8 cellular contexts compared by ENCODE assay signal in the genomic region with DNA sequence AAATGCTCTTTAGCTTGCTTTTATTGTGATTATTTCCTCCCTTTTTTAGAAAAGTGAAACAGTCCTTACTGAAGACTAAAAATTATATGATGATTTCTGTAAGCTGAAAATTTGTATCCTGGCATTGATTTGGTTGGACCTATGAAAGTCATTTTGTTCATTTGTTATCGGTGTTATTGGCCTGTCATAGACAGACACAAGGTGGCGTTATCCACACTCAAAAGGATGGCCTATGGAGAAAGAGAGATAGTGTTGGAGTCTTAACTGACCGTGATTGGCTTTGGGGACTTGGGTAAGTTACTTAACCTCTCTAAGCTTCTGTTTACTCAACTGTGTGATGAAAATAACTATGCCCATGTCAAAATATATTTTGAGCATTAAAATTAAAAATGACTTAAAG.
DNase-seq lines count a peak whose midpoint lies in the region; ATAC-seq, FAIRE-seq and TF ChIP-seq lines count a peak whose summit lies in the region.

No MANE protein-coding gene starts in this region.

- H3K27me3 ChIP-seq in SU-DHL-6 (ENCODE audit: low read length) (no peaks in the 10 kb centered on the region), keratinocyte (ENCODE audit: control insufficient read depth, extremely low read depth, insufficient read depth, low read length) (no peaks in the 10 kb centered on the region), stomach (no peaks in the 10 kb centered on the region)

- H3K36me3 ChIP-seq in SU-DHL-6 (ENCODE audit: low read length) (no peaks in the 10 kb centered on the region), keratinocyte (ENCODE audit: control insufficient read depth in 2 of 2, extremely low read depth in 1 of 2, insufficient read depth in 2 of 2, low read length in 2 of 2) (no peaks in the 10 kb centered on the region), stomach (no peaks in the 10 kb centered on the region)

- H3K4me1 ChIP-seq in keratinocyte (ENCODE audit: control insufficient read depth, extremely low read depth, insufficient read depth, low read length) (no peaks in the 10 kb centered on the region), stomach (no peaks in the 10 kb centered on the region)

- no peak overlapping the region for H3K4me2 ChIP-seq in SU-DHL-6 (ENCODE audit: low read depth, low read length, poor library complexity, severe bottlenecking)
- no peak overlapping the region for H3K4me2 ChIP-seq in keratinocyte (ENCODE audit: control insufficient read depth, extremely low read depth, insufficient read depth, low read depth, low read length)

- ATAC-seq in GM21367 (IDR thresholded peaks at IDR 0.05; ENCODE audit: unreplicated experiment) (peak; percentile 67), HG02852 (IDR thresholded peaks at IDR 0.05; ENCODE audit: unreplicated experiment) (no peak)

- H3K4me3 ChIP-seq in LNCaP clone FGC (ENCODE audit: low read depth, low read length) (no peak overlapping the region), SU-DHL-6 (ENCODE audit: insufficient read depth, low read length, poor library complexity, severe bottlenecking) (no peak overlapping the region), keratinocyte (ENCODE audit: control insufficient read depth in 2 of 3, extremely low read depth in 1 of 3, insufficient read depth in 2 of 3, low read depth in 1 of 3, low read length in 3 of 3) (no peak overlapping the region), stomach (no peak overlapping the region)

- FAIRE-seq in keratinocyte (lab: Jason Lieb, UNC), result no peak

- H3K27ac ChIP-seq in SU-DHL-6 (ENCODE audit: low read depth, low read length) (no peak overlapping the region), keratinocyte (ENCODE audit: control insufficient read depth, insufficient read depth, low read length) (no peak overlapping the region), stomach (no peak overlapping the region)

- TF ChIP-seq CTCF in LNCaP clone FGC (IDR thresholded peaks at IDR 0.05; ENCODE audit: control insufficient read depth, extremely low read depth, insufficient read depth) (peak; percentile 85), SU-DHL-6 (IDR thresholded peaks at IDR 0.05; ENCODE audit: insufficient read depth, low read length, poor library complexity, severe bottlenecking) (peak; percentile 61), keratinocyte (optimal IDR thresholded peaks at IDR 0.05 in 1 of 3, IDR thresholded peaks at IDR 0.05 in 1 of 3, conservative IDR thresholded peaks at IDR 0.05 in 1 of 3; ENCODE audit: extremely low read depth in 1 of 3, insufficient read depth in 2 of 3, low read length in 3 of 3) (peak; percentile 40 to 57 (median 47)), stomach (IDR thresholded peaks at IDR 0.05) (no peak)

- dilution Hi-C loops in keratinocyte (cut with MboI; ENCODE audit: extremely low pct_ligation_motif_present, low sequenced_read_pairs), result no loop called here

- no peak for TF ChIP-seq POLR2A in stomach (IDR thresholded peaks at IDR 0.05)

- H3K9me1 ChIP-seq in keratinocyte (ENCODE audit: control insufficient read depth, extremely low read depth, insufficient read depth, low read length), result no peaks in the 10 kb centered on the region

- H3K9me2 ChIP-seq in SU-DHL-6 (replicated peaks; ENCODE audit: insufficient read depth, low read length), result no peaks in the 10 kb centered on the region

- H2AFZ ChIP-seq in SU-DHL-6 (ENCODE audit: low read depth, low read length, severe bottlenecking), result no peak overlapping the region
- H2AFZ ChIP-seq in keratinocyte (ENCODE audit: control insufficient read depth, low read length), result no peak overlapping the region

- intact Hi-C loops in stomach (cut with DNase I; ENCODE audit: low total_unique reads), result no loop called here

- H3K9ac ChIP-seq in SU-DHL-6 (ENCODE audit: low read length) (no peak overlapping the region), keratinocyte (ENCODE audit: control insufficient read depth, extremely low read depth, insufficient read depth, low read length) (no peak overlapping the region)

- WGBS in stomach, 5 donors, result 15 to 25% (median 23%) methylated on average over 3 of the region's 3 CpGs

- H3K9me3 ChIP-seq in SU-DHL-6 (ENCODE audit: insufficient read depth, low read length) (no peaks in the 10 kb centered on the region), keratinocyte (ENCODE audit: control insufficient read depth, low read depth, low read length) (no peaks in the 10 kb centered on the region), stomach (no peaks in the 10 kb centered on the region)

- DNase-seq in LNCaP clone FGC (ENCODE audit: low read depth) (peak; percentile 45), keratinocyte (ENCODE audit: low read depth, low spot score) (no peak), HCEC 1CT (no peak), stomach (no peak), NCI-H2029 treated with DMSO at 0.1 percent for 48 hours (lab: John Stamatoyannopoulos, UW) (no peak)

- no peaks in the 10 kb centered on the region for H3F3A ChIP-seq in SU-DHL-6 (ENCODE audit: insufficient read depth)

- H3K79me2 ChIP-seq in SU-DHL-6 (ENCODE audit: insufficient read depth, low read length), result no peaks in the 10 kb centered on the region
- no peaks in the 10 kb centered on the region for H3K79me2 ChIP-seq in keratinocyte (ENCODE audit: control insufficient read depth, insufficient read depth, low read length)

- no peak for TF ChIP-seq EP300 in stomach (IDR thresholded peaks at IDR 0.05)

- H4K20me1 ChIP-seq in SU-DHL-6 (ENCODE audit: low read depth, low read length) (no peaks in the 10 kb centered on the region), keratinocyte (ENCODE audit: control insufficient read depth, extremely low read depth, insufficient read depth, low read length) (no peaks in the 10 kb centered on the region)

Comparison
In these comparisons a context has a peak if more than half of its experiments do, and no peak if none do; other contexts are left out.
1. CTCF ChIP-seq: peak in LNCaP clone FGC (single experiment), SU-DHL-6 (single experiment) and keratinocyte (3 of 3); none in stomach (0 of 7).